9 cellular contexts compared by ENCODE assay signal in the genomic region with DNA sequence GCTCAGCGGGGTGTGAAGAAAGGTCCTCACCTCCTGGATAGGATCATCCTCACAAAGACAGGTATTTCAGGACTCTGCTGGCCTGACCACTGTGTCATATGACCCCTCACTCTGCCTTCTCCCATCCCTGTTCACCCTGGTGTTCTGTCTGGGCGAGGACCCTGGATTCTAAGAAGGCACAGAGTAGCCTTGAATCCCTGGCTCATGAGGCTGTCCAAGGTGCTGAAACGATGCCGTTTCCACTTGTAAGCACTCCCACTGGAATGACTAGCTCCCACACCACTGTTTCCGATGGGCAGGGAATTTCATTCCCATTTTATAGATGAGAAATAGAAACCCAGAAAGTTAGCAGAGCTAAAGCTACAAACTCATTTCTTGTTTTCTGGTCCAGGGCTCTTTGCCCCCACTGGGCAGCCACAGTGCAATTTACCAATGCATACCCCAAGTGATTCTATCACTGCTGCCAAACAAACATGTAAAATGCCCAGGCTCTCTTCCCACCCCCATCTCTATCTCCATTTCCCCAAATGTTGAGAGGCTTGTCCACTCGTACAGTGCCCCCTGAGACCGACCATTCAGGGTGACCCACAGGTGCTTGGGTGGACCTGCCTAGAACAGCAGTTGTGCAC.
DNase-seq lines count a peak whose midpoint lies in the region; ATAC-seq, FAIRE-seq and TF ChIP-seq lines count a peak whose summit lies in the region.
"Had no signal": no experiment of that assay in that cellular context is flagged by ENCODE, and none has a peak within 500 bp of the region (broad histone marks: within the 10 kb centered on the region; RNA-seq: fewer than 3 reads in every experiment).

No MANE protein-coding gene starts in this region.

- no peak for TF ChIP-seq CTCF in cardiac muscle cell (IDR thresholded peaks at IDR 0.05; ENCODE audit: low read depth, low read length)
- no peak for TF ChIP-seq CTCF in fibroblast of pulmonary artery (IDR thresholded peaks at IDR 0.05; ENCODE audit: low read length, missing control alignments)
- no peak for TF ChIP-seq CTCF in kidney (IDR thresholded peaks at IDR 0.05; ENCODE audit: borderline replicate concordance, extremely low read depth, insufficient read depth)

- DNase-seq in cardiac muscle cell (ENCODE audit: low read depth in 1 of 2, low spot score in 1 of 2) (peak; percentile 81 to 88), Right ventricle myocardium inferior (ENCODE audit: missing footprints) (no peak), SJCRH30 (peak; percentile 60 to 72), fibroblast of pulmonary artery (ENCODE audit: low read depth) (peak; percentile 81), SIG-M5 treated with dmso at 0.1 percent for 504 hours (lab: John Stamatoyannopoulos, UW; ENCODE audit: unreplicated experiment) (no peak), kidney (no peak), cerebellum (ENCODE audit: low spot score) (no peak)
- peak; percentile 28 for DNase-seq in stimulated activated CD8-positive, alpha-beta memory T cell treated with anti-CD3 and anti-CD28 coated beads, Interleukin-4, amount 100 ng/mL, for 48 hours

- intact Hi-C loops in Right ventricle myocardium inferior (cut with DNase I) = no loop called here
- intact Hi-C loops in kidney (cut with DNase I) = no loop called here

- no peaks in the 10 kb centered on the region for H3K4me1 ChIP-seq in cardiac muscle cell (ENCODE audit: low read depth)
- no peaks in the 10 kb centered on the region for H3K4me1 ChIP-seq in SJCRH30
- H3K4me1 ChIP-seq in kidney (ENCODE audit: control insufficient read depth in 1 of 2, insufficient read depth in 1 of 2, low read depth in 1 of 2, low read length in 2 of 2) = peaks cover 0 to 3% of the 10 kb centered on the region in 2 donors
- H3K4me1 ChIP-seq: BLaER1 treated with 17β-estradiol and CSF1 and Interleukin-3, amounts not matched to agents 10 nM and 100 nM had no signal

- H3K36me3 ChIP-seq in cardiac muscle cell (no peaks in the 10 kb centered on the region), SJCRH30 (no peaks in the 10 kb centered on the region), kidney (ENCODE audit: control insufficient read depth in 1 of 2, insufficient read depth in 2 of 2, low read length in 2 of 2) (no peaks in the 10 kb centered on the region)
- H3K36me3 ChIP-seq: BLaER1 treated with 17β-estradiol and CSF1 and Interleukin-3, amounts not matched to agents 10 nM and 100 nM had no signal

- no peak for ATAC-seq in Right ventricle myocardium inferior

- H3K9me3 ChIP-seq in cardiac muscle cell (ENCODE audit: low read depth) (no peaks in the 10 kb centered on the region), SJCRH30 (replicated peaks) (no peaks in the 10 kb centered on the region), kidney (ENCODE audit: control insufficient read depth in 1 of 2, low read length in 2 of 2) (no peaks in the 10 kb centered on the region)
- H3K9me3 ChIP-seq: BLaER1 treated with 17β-estradiol and CSF1 and Interleukin-3, amounts not matched to agents 10 nM and 100 nM had no signal

- no peak overlapping the region for H3K9ac ChIP-seq in kidney (ENCODE audit: low read length in 2 of 2)
- H3K9ac ChIP-seq: BLaER1 treated with 17β-estradiol and CSF1 and Interleukin-3, amounts not matched to agents 10 nM and 100 nM had no signal

- H3K27ac ChIP-seq in cardiac muscle cell = no peak overlapping the region
- H3K27ac ChIP-seq in SJCRH30 = no peak overlapping the region
- H3K27ac ChIP-seq in kidney (ENCODE audit: low read depth in 2 of 2, low read length in 2 of 2) = no peak overlapping the region
- H3K27ac ChIP-seq: BLaER1 treated with 17β-estradiol and CSF1 and Interleukin-3, amounts not matched to agents 10 nM and 100 nM had no signal

- H3K4me3 ChIP-seq in cardiac muscle cell (no peak overlapping the region), SJCRH30 (no peak overlapping the region), fibroblast of pulmonary artery (replicated peaks; ENCODE audit: low read depth, low read length) (no peak overlapping the region), kidney (ENCODE audit: low read length in 2 of 2) (no peak overlapping the region)
- H3K4me3 ChIP-seq: BLaER1 treated with 17β-estradiol and CSF1 and Interleukin-3, amounts not matched to agents 10 nM and 100 nM had no signal

- no peaks in the 10 kb centered on the region for H3K27me3 ChIP-seq in cardiac muscle cell
- no peaks in the 10 kb centered on the region for H3K27me3 ChIP-seq in SJCRH30
- H3K27me3 ChIP-seq: BLaER1 treated with 17β-estradiol and CSF1 and Interleukin-3, amounts not matched to agents 10 nM and 100 nM had no signal

- no peak for FAIRE-seq in kidney (lab: Jason Lieb, UNC)

Comparison
In these comparisons a context has a peak if more than half of its experiments do, and no peak if none do; other contexts are left out.
1. DNase-seq: peak in cardiac muscle cell (2 of 2), SJCRH30 (2 of 2), fibroblast of pulmonary artery (single experiment) and stimulated activated CD8-positive, alpha-beta memory T cell treated with anti-CD3 and anti-CD28 coated beads, Interleukin-4, amount 100 ng/mL, for 48 hours (single experiment); none in Right ventricle myocardium inferior (single experiment), SIG-M5 treated with dmso at 0.1 percent for 504 hours (single experiment), kidney (single experiment) and cerebellum (single experiment).